Comparison of ENCODE assay signal across 1 cellular context in genomic region chr13:44908712-44909111, GRCh38.
TF ChIP-seq lines count a peak whose summit lies in the region.

No MANE protein-coding gene starts in this region.

TF ChIP-seq in GM23338, 12 proteins besides CTCF, POLR2A, EP300 and RAD21:
- no peak for TF ChIP-seq ZNF462 (CRISPR knock-in tag; IDR thresholded peaks at IDR 0.05)
- no peak for TF ChIP-seq ZNF331 (CRISPR knock-in tag; IDR thresholded peaks at IDR 0.05; ENCODE audit: low read depth)
- TF ChIP-seq EZH2phosphoT487 (IDR thresholded peaks at IDR 0.05; ENCODE audit: unreplicated experiment), result no peak
- no peak for TF ChIP-seq REST (IDR thresholded peaks at IDR 0.05; ENCODE audit: unreplicated experiment)
- TF ChIP-seq STAT1 (IDR thresholded peaks at IDR 0.05; ENCODE audit: unreplicated experiment), result no peak
- TF ChIP-seq CREB1 (CRISPR knock-in tag; IDR thresholded peaks at IDR 0.05; ENCODE audit: low read depth), result no peak
- TF ChIP-seq JUNB (IDR thresholded peaks at IDR 0.05; ENCODE audit: unreplicated experiment), result no peak
- TF ChIP-seq EZH2 (IDR thresholded peaks at IDR 0.05; ENCODE audit: low read depth, unreplicated experiment), result no peak
- no peak for TF ChIP-seq ZNF114 (CRISPR knock-in tag; IDR thresholded peaks at IDR 0.05)
- no peak for TF ChIP-seq ETS1 (IDR thresholded peaks at IDR 0.05)
- TF ChIP-seq POLR2AphosphoS5 (IDR thresholded peaks at IDR 0.05; ENCODE audit: low read depth), result no peak
- TF ChIP-seq NANOG (IDR thresholded peaks at IDR 0.05; ENCODE audit: borderline replicate concordance), result no peak
